Comparison of ENCODE assay signal across 10 cellular contexts in genomic region chr11:130144721-130145327, GRCh38. TPM values are rescaled to one million over a fixed set of nuclear protein-coding genes. Genes with fewer than 3 reads are reported as not detected.
A peak's percentile ranks its signal among the peaks of the same experiment; 100 is the strongest.
DNase-seq lines count a peak whose midpoint lies in the region; ATAC-seq and TF ChIP-seq lines count a peak whose summit lies in the region.
"Had no signal": no experiment of that assay in that cellular context is flagged by ENCODE, and none has a peak within 500 bp of the region (broad histone marks: within the 10 kb centered on the region; RNA-seq: fewer than 3 reads in every experiment).

No MANE protein-coding gene starts in this region.

- no peaks in the 10 kb centered on the region for H4K20me1 ChIP-seq in OCI-LY7 (ENCODE audit: insufficient read depth, low read length)

- no peak overlapping the region for H2AFZ ChIP-seq in OCI-LY7 (ENCODE audit: low read length)

- ATAC-seq in foreskin keratinocyte: no peak
- ATAC-seq in activated CD8-positive, alpha-beta memory T cell treated with anti-CD3 and anti-CD28 coated beads, Interleukin-2, amount 10 ng/mL, durations not matched to agents 7 days and 5 days: no peak
- no peak for ATAC-seq in stimulated activated effector memory CD8-positive, alpha-beta T cell treated with anti-CD3 and anti-CD28 coated beads, Interleukin-12 subunit alpha, Interleukin-12 subunit beta, amount 100 ng/mL, for 72 hours

- H3K9me3 Mint-ChIP-seq in activated CD8-positive, alpha-beta memory T cell treated with anti-CD3 and anti-CD28 coated beads, Interleukin-2, amount 10 ng/mL, durations not matched to agents 7 days and 5 days (ENCODE audit: low read depth): no peaks in the 10 kb centered on the region
- H3K9me3 Mint-ChIP-seq in stimulated activated effector memory CD8-positive, alpha-beta T cell treated with anti-CD3 and anti-CD28 coated beads, Interleukin-12 subunit alpha, Interleukin-12 subunit beta, amount 100 ng/mL, for 72 hours: no peaks in the 10 kb centered on the region

- DNase-seq in DMS79 treated with DMSO at 0.1 percent for 48 hours (lab: John Stamatoyannopoulos, UW) (peak; percentile 33), OCI-LY7 (ENCODE audit: low spot score) (no peak), foreskin keratinocyte (no peak), posterior vena cava (ENCODE audit: low spot score) (peak; percentile 68), DMS114 treated with DMSO at 0.1 percent for 48 hours (lab: John Stamatoyannopoulos, UW; ENCODE audit: unreplicated experiment) (no peak), retina (no peak)
- no peak for DNase-seq in activated CD8-positive, alpha-beta memory T cell treated with anti-CD3 and anti-CD28 coated beads, Interleukin-2, amount 10 ng/mL, durations not matched to agents 7 days and 5 days
- DNase-seq in stimulated activated effector memory CD8-positive, alpha-beta T cell treated with anti-CD3 and anti-CD28 coated beads, Interleukin-12 subunit alpha, Interleukin-12 subunit beta, amount 100 ng/mL, for 72 hours (ENCODE audit: low spot score in 2 of 2): no peak

- no peak overlapping the region for H3K4me3 ChIP-seq in OCI-LY7 (ENCODE audit: low read depth, low read length, poor library complexity, severe bottlenecking)

- POLR2A ChIA-PET in OCI-LY7 (lab: Charles Lee): interaction anchor here (0.5 to 1.3 kb wide), 8 partner anchors 10 to 168 kb away, joined by 3 to 7 read pairs (median 3); no protein-coding TSS in a partner anchor

- H3K9me2 ChIP-seq in OCI-LY7 (ENCODE audit: insufficient read depth, low read length): no peaks in the 10 kb centered on the region

- H3K27ac Mint-ChIP-seq in activated CD8-positive, alpha-beta memory T cell treated with anti-CD3 and anti-CD28 coated beads, Interleukin-2, amount 10 ng/mL, durations not matched to agents 7 days and 5 days: no peak overlapping the region
- no peak overlapping the region for H3K27ac Mint-ChIP-seq in stimulated activated effector memory CD8-positive, alpha-beta T cell treated with anti-CD3 and anti-CD28 coated beads, Interleukin-12 subunit alpha, Interleukin-12 subunit beta, amount 100 ng/mL, for 72 hours

- H3K4me1 Mint-ChIP-seq in activated CD8-positive, alpha-beta memory T cell treated with anti-CD3 and anti-CD28 coated beads, Interleukin-2, amount 10 ng/mL, durations not matched to agents 7 days and 5 days: peaks cover 7% of the 10 kb centered on the region
- H3K4me1 Mint-ChIP-seq in stimulated activated effector memory CD8-positive, alpha-beta T cell treated with anti-CD3 and anti-CD28 coated beads, Interleukin-12 subunit alpha, Interleukin-12 subunit beta, amount 100 ng/mL, for 72 hours: peaks cover 12% of the 10 kb centered on the region

- H3K79me2 ChIP-seq in OCI-LY7 (ENCODE audit: insufficient read depth, low read depth, low read length): no peaks in the 10 kb centered on the region

- no peaks in the 10 kb centered on the region for H3K36me3 Mint-ChIP-seq in activated CD8-positive, alpha-beta memory T cell treated with anti-CD3 and anti-CD28 coated beads, Interleukin-2, amount 10 ng/mL, durations not matched to agents 7 days and 5 days
- H3K36me3 Mint-ChIP-seq in stimulated activated effector memory CD8-positive, alpha-beta T cell treated with anti-CD3 and anti-CD28 coated beads, Interleukin-12 subunit alpha, Interleukin-12 subunit beta, amount 100 ng/mL, for 72 hours: peaks cover 8% of the 10 kb centered on the region

- H3K4me1 ChIP-seq in OCI-LY7 (ENCODE audit: insufficient read depth, low read length, poor library complexity, severe bottlenecking) (peaks cover 29% of the 10 kb centered on the region), foreskin keratinocyte (peaks cover 7% of the 10 kb centered on the region)

- H3K4me3 Mint-ChIP-seq in activated CD8-positive, alpha-beta memory T cell treated with anti-CD3 and anti-CD28 coated beads, Interleukin-2, amount 10 ng/mL, durations not matched to agents 7 days and 5 days: no peak overlapping the region
- H3K4me3 Mint-ChIP-seq in stimulated activated effector memory CD8-positive, alpha-beta T cell treated with anti-CD3 and anti-CD28 coated beads, Interleukin-12 subunit alpha, Interleukin-12 subunit beta, amount 100 ng/mL, for 72 hours: no peak overlapping the region

- H3K4me2 ChIP-seq in OCI-LY7 (ENCODE audit: low read length): no peak overlapping the region

- H3K27ac ChIP-seq in OCI-LY7 (ENCODE audit: low read depth, low read length, poor library complexity, severe bottlenecking) (peak overlapping the region; percentile 67), foreskin keratinocyte (peak overlapping the region; percentile 70)

- no peaks in the 10 kb centered on the region for H3K27me3 ChIP-seq in foreskin keratinocyte

- intact Hi-C loops in OCI-LY7 (cut with micrococcal nuclease; ENCODE audit: unreplicated experiment): loop anchor here (5.0 kb wide), 1 partner anchor 37 kb away; no protein-coding TSS in a partner anchor
- intact Hi-C loops in posterior vena cava (cut with DNase I): no loop called here

- TF ChIP-seq CTCF in OCI-LY7 (conservative IDR thresholded peaks at IDR 0.05; ENCODE audit: low read length) (no peak), foreskin keratinocyte (conservative IDR thresholded peaks at IDR 0.05) (no peak)

- no peaks in the 10 kb centered on the region for H3K27me3 Mint-ChIP-seq in activated CD8-positive, alpha-beta memory T cell treated with anti-CD3 and anti-CD28 coated beads, Interleukin-2, amount 10 ng/mL, durations not matched to agents 7 days and 5 days

- peaks cover 77% of the 10 kb centered on the region for H3K36me3 ChIP-seq in OCI-LY7 (ENCODE audit: insufficient read depth, low read length)

- H3K9me3 ChIP-seq in OCI-LY7 (ENCODE audit: low read length): no peaks in the 10 kb centered on the region

- CTCF ChIA-PET in OCI-LY7 (lab: Charles Lee; ENCODE audit: unreplicated experiment): interaction anchor here (1.1 to 1.4 kb wide), 2 partner anchors 12 to 16 kb away, joined by 3 read pairs; no protein-coding TSS in a partner anchor
- CTCF ChIA-PET in activated CD8-positive, alpha-beta memory T cell treated with anti-CD3 and anti-CD28 coated beads, Interleukin-2, amount 10 ng/mL, durations not matched to agents 7 days and 5 days (lab: Charles Lee): interaction anchor here (1.7 to 2.8 kb wide), 2 partner anchors 13 to 21 kb away, joined by 3 to 15 read pairs; no protein-coding TSS in a partner anchor

- no TSS peak for BruUV-seq in OCI-LY7 (replicated peaks; lab: Mats Ljungman, UMichigan)

RNA-seq across cellular contexts. Expression of gene ST14, which starts 14.8 kb away (rescaled TPM):
- total RNA-seq in OCI-LY7 (2014; rRNA removed; shearing (Covaris generic)): 110 and 135 TPM in 2 replicates
- 98.0 and 109 TPM in 2 replicates for total RNA-seq in OCI-LY7 (2022)
- 94.1 and 94.8 TPM in 2 replicates for total RNA-seq in foreskin keratinocyte
- polyA plus RNA-seq in foreskin keratinocyte: 76.9 and 79.1 TPM in 2 replicates
- 1 to 10 TPM; 4.9 to 6.0 TPM for total RNA-seq in posterior vena cava
- total RNA-seq in activated CD8-positive, alpha-beta memory T cell treated with anti-CD3 and anti-CD28 coated beads, Interleukin-2, amount 10 ng/mL, durations not matched to agents 7 days and 5 days: not detected
- total RNA-seq: NCI-H460 had no signal
- polyA plus RNA-seq: fibroblast of lung had no signal

Comparison
In these comparisons a context has a peak if more than half of its experiments do, and no peak if none do; other contexts are left out.
1. DNase-seq: peak in DMS79 treated with DMSO at 0.1 percent for 48 hours (single experiment) and posterior vena cava (single experiment); none in OCI-LY7 (single experiment), foreskin keratinocyte (0 of 2), activated CD8-positive, alpha-beta memory T cell treated with anti-CD3 and anti-CD28 coated beads, Interleukin-2, amount 10 ng/mL, durations not matched to agents 7 days and 5 days (single experiment), DMS114 treated with DMSO at 0.1 percent for 48 hours (single experiment), stimulated activated effector memory CD8-positive, alpha-beta T cell treated with anti-CD3 and anti-CD28 coated beads, Interleukin-12 subunit alpha, Interleukin-12 subunit beta, amount 100 ng/mL, for 72 hours (0 of 2) and retina (single experiment).
2. RNA of gene ST14, which starts 14.8 kb away (total RNA-seq): 98.0 to 135 TPM in OCI-LY7 and 94.1 to 94.8 TPM in foreskin keratinocyte; 4.9 to 6.0 TPM in posterior vena cava and not detected in activated CD8-positive, alpha-beta memory T cell treated with anti-CD3 and anti-CD28 coated beads, Interleukin-2, amount 10 ng/mL, durations not matched to agents 7 days and 5 days; every median in the first group is over 10 times any median in the second.